ENCODE assay signal across 24 cellular contexts in the genomic region with DNA sequence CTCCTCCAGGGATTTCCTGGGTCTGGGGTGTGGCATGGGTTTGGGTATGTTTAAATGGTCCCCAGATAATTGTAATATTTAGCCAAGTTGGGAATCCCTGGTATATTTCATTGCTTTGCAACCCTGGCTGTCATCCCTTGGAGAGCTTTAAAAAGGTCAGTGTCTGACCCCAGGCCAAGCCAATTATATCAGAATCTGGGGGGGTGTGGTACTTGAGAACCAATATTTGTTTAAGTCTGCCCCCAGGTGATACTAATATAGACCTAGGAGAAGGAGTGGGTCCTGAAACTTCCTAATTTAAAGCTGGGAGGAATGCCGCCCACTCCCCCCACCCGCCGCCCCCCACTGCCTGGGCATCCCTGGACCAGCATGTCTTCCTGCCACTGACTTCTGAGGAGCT.
"Had no signal": no experiment of that assay in that cellular context is flagged by ENCODE, and none has a peak within 500 bp of the region (broad histone marks: within the 10 kb centered on the region; RNA-seq: fewer than 3 reads in every experiment).

No MANE protein-coding gene starts in this region.

- H3K27ac ChIP-seq: colonic mucosa, neutrophil, pancreas, right atrium auricular region, transverse colon had no signal

- H3K36me3 ChIP-seq: colonic mucosa, neutrophil, pancreas, transverse colon had no signal

- ATAC-seq: effector memory CD8-positive, alpha-beta T cell; left cardiac atrium; natural killer cell; pancreas; sciatic nerve; stimulated activated effector memory CD8-positive, alpha-beta T cell treated with anti-CD3 and anti-CD28 coated beads, Interleukin-12 subunit alpha, Interleukin-12 subunit beta, amount 100 ng/mL, for 72 hours had no signal

- H3K9me3 ChIP-seq: colonic mucosa, esophagus squamous epithelium, heart right ventricle, neutrophil, pancreas, right atrium auricular region, stomach, transverse colon had no signal

- H3K27me3 ChIP-seq: colonic mucosa, esophagus squamous epithelium, heart right ventricle, neutrophil, pancreas, right atrium auricular region, stomach, transverse colon had no signal

- DNase-seq: colonic mucosa; dermis blood vessel endothelial cell; effector memory CD8-positive, alpha-beta T cell; erythroblast; esophagus squamous epithelium; foreskin melanocyte; glutamatergic neuron; heart right ventricle; hippocampal formation; left cardiac atrium; natural killer cell; pancreas; stimulated activated CD4-positive, alpha-beta T cell treated with anti-CD3 and anti-CD28 coated beads, Interleukin-12 subunit alpha, Interleukin-12 subunit beta, amount 100 ng/mL, for 4 hours; stimulated activated CD4-positive, alpha-beta T cell treated with anti-CD3 and anti-CD28 coated beads, Interleukin-2, amount 100 ng/mL, for 24 hours; stimulated activated CD4-positive, alpha-beta T cell treated with anti-CD3 and anti-CD28 coated beads, Interleukin-4, amount 100 ng/mL, for 24 hours; stimulated activated naive CD4-positive, alpha-beta T cell treated with Interleukin-2 at 50 U/mL for 16 hours; stomach; transverse colon had no signal

- H3K4me1 ChIP-seq: pancreas, right atrium auricular region had no signal

- H3K4me3 ChIP-seq: colonic mucosa, esophagus squamous epithelium, heart right ventricle, lung, pancreas, right atrium auricular region, smooth muscle cell, stomach, transverse colon had no signal
